10 cellular contexts compared by ENCODE assay signal in the genomic region with DNA sequence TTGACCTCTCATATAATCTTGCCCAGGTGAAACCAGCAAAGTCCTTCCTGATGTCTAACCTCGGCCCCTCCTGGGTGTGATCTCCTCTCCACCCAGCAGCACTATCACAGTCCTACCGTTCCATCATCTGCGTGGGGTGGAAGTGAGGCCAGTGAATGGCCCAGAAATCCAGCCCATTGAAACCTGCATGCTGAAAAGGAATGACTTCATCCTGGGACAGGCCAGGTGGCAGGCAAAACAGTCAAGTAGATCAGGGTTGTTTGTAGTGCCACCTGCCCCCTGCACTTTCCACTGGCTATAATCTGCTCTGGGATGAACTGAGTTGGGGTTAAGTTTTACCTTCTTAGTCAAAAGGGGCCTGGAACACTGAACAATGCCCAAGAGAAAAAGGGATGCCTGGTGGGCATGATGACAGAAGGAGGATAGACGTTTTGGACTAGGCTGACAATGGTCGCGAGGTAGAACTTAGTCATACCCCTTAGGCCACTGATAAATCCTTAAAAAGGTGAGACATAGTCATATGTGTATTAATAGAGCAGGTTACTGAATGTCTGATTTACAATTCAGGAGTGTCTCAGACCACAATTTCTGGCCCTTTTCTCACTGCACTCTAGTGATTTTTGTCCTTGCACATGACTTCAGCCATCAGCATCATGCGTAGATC. TPM values are rescaled to one million over a fixed set of nuclear protein-coding genes. Genes with fewer than 3 reads are reported as not detected.
DNase-seq lines count a peak whose midpoint lies in the region; ATAC-seq and TF ChIP-seq lines count a peak whose summit lies in the region.
"Had no signal": no experiment of that assay in that cellular context is flagged by ENCODE, and none has a peak within 500 bp of the region (broad histone marks: within the 10 kb centered on the region; RNA-seq: fewer than 3 reads in every experiment).

No MANE protein-coding gene starts in this region.

- H3K4me1 Mint-ChIP-seq in IgD-negative memory B cell (peaks cover 0 to 5% (median 3%) of the 10 kb centered on the region in 3 donors), chondrocyte (ENCODE audit: low read depth) (peaks cover 50% of the 10 kb centered on the region), natural killer cell (peaks cover 8 to 16% of the 10 kb centered on the region in 2 donors)

- POLR2A ChIA-PET in RWPE1 (lab: Yijun Ruan, JAX; ENCODE audit: low non-redundant PET) = interaction anchor here (1.8 kb wide), 1 partner anchor 8 kb away, joined by 5 read pairs; the partner anchor contains the start of gene HSP90AB1

- DNase-seq in chondrocyte (ENCODE audit: low spot score) (peak; percentile 37), natural killer cell (no peak), A172 (ENCODE audit: low spot score) (no peak), RWPE1 (ENCODE audit: low spot score) (no peak), SHP77 treated with DMSO at 0.1 percent for 48 hours (lab: John Stamatoyannopoulos, UW) (no peak)
- DNase-seq: NCI-H446 treated with DMSO at 0.1 percent for 48 hours had no signal

- H3K9ac ChIP-seq in BLaER1 treated with 17β-estradiol and CSF1 and Interleukin-3, amounts not matched to agents 10 nM and 100 nM = peak overlapping the region in 2 of 11 experiments; percentile 79 to 82; a peak in 2 of 22 replicates

- H3K27me3 ChIP-seq in BLaER1 treated with 17β-estradiol and CSF1 and Interleukin-3, amounts not matched to agents 10 nM and 100 nM = no peaks in the 10 kb centered on the region
- H3K27me3 ChIP-seq: cardiac muscle cell had no signal

- peak overlapping the region in 6 of 11 experiments; percentile 82 to 91 (median 88); a peak in 9 of 22 replicates for H3K4me2 ChIP-seq in BLaER1 treated with 17β-estradiol and CSF1 and Interleukin-3, amounts not matched to agents 10 nM and 100 nM

- CTCF ChIA-PET in RWPE1 (lab: Yijun Ruan, JAX) = interaction anchor here (0.7 to 1.6 kb wide), 3 partner anchors 12 to 120 kb away, joined by 3 to 5 read pairs (median 4); no protein-coding TSS in a partner anchor

- H3K4me1 ChIP-seq in BLaER1 treated with 17β-estradiol and CSF1 and Interleukin-3, amounts not matched to agents 10 nM and 100 nM = peaks cover 21 to 36% (median 30%) of the 10 kb centered on the region in 10 experiments

- H3K27ac ChIP-seq in BLaER1 treated with 17β-estradiol and CSF1 and Interleukin-3, amounts not matched to agents 10 nM and 100 nM = no peak overlapping the region
- H3K27ac ChIP-seq in RWPE1 = no peak overlapping the region
- H3K27ac ChIP-seq: cardiac muscle cell had no signal

- peaks cover 0 to 3% (median 0%) of the 10 kb centered on the region in 11 experiments; a peak in 1 of 22 replicates for H4K20me1 ChIP-seq in BLaER1 treated with 17β-estradiol and CSF1 and Interleukin-3, amounts not matched to agents 10 nM and 100 nM

- no peak overlapping the region for H3K4me3 ChIP-seq in BLaER1 treated with 17β-estradiol and CSF1 and Interleukin-3, amounts not matched to agents 10 nM and 100 nM

- intact Hi-C loops in natural killer cell (cut with micrococcal nuclease) = loop anchor here (1.0 kb wide), 1 partner anchor 67 kb away; no protein-coding TSS in a partner anchor

- H3K36me3 Mint-ChIP-seq in IgD-negative memory B cell = no peaks in the 10 kb centered on the region
- H3K36me3 Mint-ChIP-seq in chondrocyte (ENCODE audit: low read depth) = peaks cover 4% of the 10 kb centered on the region
- no peaks in the 10 kb centered on the region for H3K36me3 Mint-ChIP-seq in natural killer cell

- H3K36me3 ChIP-seq in BLaER1 treated with 17β-estradiol and CSF1 and Interleukin-3, amounts not matched to agents 10 nM and 100 nM = peaks cover 0 to 21% (median 0%) of the 10 kb centered on the region in 11 experiments; a peak in 6 of 22 replicates
- H3K36me3 ChIP-seq: cardiac muscle cell had no signal

- H3K4me3 Mint-ChIP-seq in IgD-negative memory B cell = peak overlapping the region; percentile 82 to 96 (median 86)
- H3K4me3 Mint-ChIP-seq in chondrocyte (ENCODE audit: unreplicated experiment) = peak overlapping the region; percentile 8
- H3K4me3 Mint-ChIP-seq in natural killer cell = peak overlapping the region; percentile 87

- H3K27me3 Mint-ChIP-seq in IgD-negative memory B cell = no peaks in the 10 kb centered on the region
- no peaks in the 10 kb centered on the region for H3K27me3 Mint-ChIP-seq in chondrocyte (ENCODE audit: low read depth)
- no peaks in the 10 kb centered on the region for H3K27me3 Mint-ChIP-seq in natural killer cell (ENCODE audit: low read depth in 2 of 2)

- no peaks in the 10 kb centered on the region for H3K9me3 ChIP-seq in BLaER1 treated with 17β-estradiol and CSF1 and Interleukin-3, amounts not matched to agents 10 nM and 100 nM (replicated peaks in 1 of 11)

- TF ChIP-seq CTCF in chondrocyte (IDR thresholded peaks at IDR 0.05) = no peak
- no peak for TF ChIP-seq CTCF in natural killer cell (IDR thresholded peaks at IDR 0.05)
- no peak for TF ChIP-seq CTCF in RWPE1 (conservative IDR thresholded peaks at IDR 0.05; ENCODE audit: low read depth)

- H3K27ac Mint-ChIP-seq in IgD-negative memory B cell (peak overlapping the region; percentile 79 to 91 (median 90)), chondrocyte (ENCODE audit: unreplicated experiment) (peak overlapping the region; percentile 98), natural killer cell (peak overlapping the region; percentile 88 to 98)

- H3K9me3 Mint-ChIP-seq in IgD-negative memory B cell = no peaks in the 10 kb centered on the region
- no peaks in the 10 kb centered on the region for H3K9me3 Mint-ChIP-seq in chondrocyte (ENCODE audit: low read depth)
- H3K9me3 Mint-ChIP-seq in natural killer cell = no peaks in the 10 kb centered on the region

- no peak for ATAC-seq in natural killer cell
- no peak for ATAC-seq in GM18858 (IDR thresholded peaks at IDR 0.05; ENCODE audit: unreplicated experiment)

RNA-seq across cellular contexts. Expression of gene HSP90AB1, which starts 8.1 kb away (rescaled TPM):
- polyA plus RNA-seq in IgD-negative memory B cell = 435 TPM
- total RNA-seq in chondrocyte (508 to 805 TPM (median 512 TPM) in 3 replicates), natural killer cell (100 to 1,000 TPM; 256 to 372 (median 308) TPM)
- total RNA-seq in A172 (2014; rRNA removed; shearing (Covaris generic)) = 2,477 and 2,544 TPM in 2 replicates

RNA-seq across cellular contexts. Expression of gene SLC29A1, which starts 15.4 kb away (rescaled TPM):
- polyA plus RNA-seq in IgD-negative memory B cell = 5.4 TPM
- total RNA-seq in chondrocyte (161 to 231 TPM (median 221 TPM) in 3 replicates), natural killer cell (1 to 10 TPM; 2.2 to 5.5 (median 5.2) TPM)
- total RNA-seq in A172 (2014; rRNA removed; shearing (Covaris generic)) = 24.7 and 26.2 TPM in 2 replicates

RNA-seq across cellular contexts. Expression of gene SLC35B2, which starts 18.5 kb away (rescaled TPM):
- 42.6 TPM for polyA plus RNA-seq in IgD-negative memory B cell
- total RNA-seq in chondrocyte (71.5 to 83.1 TPM (median 75.7 TPM) in 3 replicates), natural killer cell (10 to 100 TPM; 20.9 to 27.7 (median 26.8) TPM)
- total RNA-seq in A172 (2014; rRNA removed; shearing (Covaris generic)) = 112 and 137 TPM in 2 replicates

RNA-seq across cellular contexts. Expression of gene MYMX, which starts 22.1 kb away (rescaled TPM):
- polyA plus RNA-seq in IgD-negative memory B cell = not detected
- total RNA-seq in chondrocyte = not detected in 3 replicates
- total RNA-seq in natural killer cell = not detected
- total RNA-seq in A172 (2014; rRNA removed; shearing (Covaris generic)) = not detected in 2 replicates
- total RNA-seq: cardiac muscle cell had no signal

RNA-seq across cellular contexts. Expression of gene NFKBIE, which starts 26.5 kb away (rescaled TPM):
- polyA plus RNA-seq in IgD-negative memory B cell = 23.5 TPM
- total RNA-seq in chondrocyte = 3.0 to 7.0 TPM (median 6.2 TPM) in 3 replicates
- 10 to 100 TPM; 44.9 to 61.5 (median 56.4) TPM for total RNA-seq in natural killer cell
- total RNA-seq in A172 (2014; rRNA removed; shearing (Covaris generic)) = 22.4 and 33.4 TPM in 2 replicates

Comparison
In these comparisons a context has a peak if more than half of its experiments do, and no peak if none do; other contexts are left out.
1. H3K4me3 Mint-ChIP-seq: peak in every context shown above with its lines; median percentile 87 in natural killer cell; 86 in IgD-negative memory B cell; 8 in chondrocyte.